In genomic region chr17:67993998-67994361, GRCh38 we compare ENCODE assay signal across 8 cellular contexts.
DNase-seq lines count a peak whose midpoint lies in the region; ATAC-seq lines count a peak whose summit lies in the region.

No MANE protein-coding gene starts in this region.

- peaks cover 43% of the 10 kb centered on the region for H3K4me1 Mint-ChIP-seq in activated naive CD8-positive, alpha-beta T cell treated with anti-CD3 and anti-CD28 coated beads, Interleukin-2, amount 50 U/mL, for 24 hours
- peaks cover 36% of the 10 kb centered on the region for H3K4me1 Mint-ChIP-seq in stimulated activated memory B cell treated with anti-CD40 and anti-IgM and Interleukin-4, amounts not matched to agents 10 μg/mL and 1 μg/mL and 100 μg/mL, for 72 hours

- 0 out of 2 replicates have a peak overlapping the region, but pooled peaks have one; percentile 25 for H3K27ac ChIP-seq in HUES6 (ENCODE audit: low read depth, low read length)
- H3K27ac ChIP-seq in iPS DF 6.9 (ENCODE audit: low read length) = no peak overlapping the region

- H3K4me3 Mint-ChIP-seq in activated naive CD8-positive, alpha-beta T cell treated with anti-CD3 and anti-CD28 coated beads, Interleukin-2, amount 50 U/mL, for 24 hours = peak overlapping the region; percentile 85
- H3K4me3 Mint-ChIP-seq in stimulated activated memory B cell treated with anti-CD40 and anti-IgM and Interleukin-4, amounts not matched to agents 10 μg/mL and 1 μg/mL and 100 μg/mL, for 72 hours = peak overlapping the region; percentile 78

- no peak for ATAC-seq in activated naive CD8-positive, alpha-beta T cell treated with anti-CD3 and anti-CD28 coated beads, Interleukin-2, amount 50 U/mL, for 24 hours
- no peak for ATAC-seq in stimulated activated memory B cell treated with anti-CD40 and anti-IgM and Interleukin-4, amounts not matched to agents 10 μg/mL and 1 μg/mL and 100 μg/mL, for 72 hours

- H3K36me3 ChIP-seq in HUES6 (ENCODE audit: control insufficient read depth, insufficient read depth, low read length) (no peaks in the 10 kb centered on the region; the same call in 1 of the 2 replicates), iPS DF 6.9 (ENCODE audit: control insufficient read depth, insufficient read depth, low read length) (no peaks in the 10 kb centered on the region)

- no CpG with 5 or more reads among the region's 21 CpGs for WGBS in iPS DF 6.9 (ENCODE audit: insufficient coverage, insufficient read length)

- H3K9me3 Mint-ChIP-seq in activated naive CD8-positive, alpha-beta T cell treated with anti-CD3 and anti-CD28 coated beads, Interleukin-2, amount 50 U/mL, for 24 hours = no peaks in the 10 kb centered on the region
- no peaks in the 10 kb centered on the region for H3K9me3 Mint-ChIP-seq in stimulated activated memory B cell treated with anti-CD40 and anti-IgM and Interleukin-4, amounts not matched to agents 10 μg/mL and 1 μg/mL and 100 μg/mL, for 72 hours

- peaks cover 5% of the 10 kb centered on the region for H3K36me3 Mint-ChIP-seq in activated naive CD8-positive, alpha-beta T cell treated with anti-CD3 and anti-CD28 coated beads, Interleukin-2, amount 50 U/mL, for 24 hours (ENCODE audit: low read depth)
- no peaks in the 10 kb centered on the region for H3K36me3 Mint-ChIP-seq in stimulated activated memory B cell treated with anti-CD40 and anti-IgM and Interleukin-4, amounts not matched to agents 10 μg/mL and 1 μg/mL and 100 μg/mL, for 72 hours

- H3K4me1 ChIP-seq in HUES6 (ENCODE audit: control insufficient read depth, insufficient read depth, low read length) = peaks cover 18% of the 10 kb centered on the region
- no peaks in the 10 kb centered on the region for H3K4me1 ChIP-seq in iPS DF 6.9 (ENCODE audit: control insufficient read depth, insufficient read depth, low read length)

- H3K9me3 ChIP-seq in HUES6 (ENCODE audit: control insufficient read depth, insufficient read depth, low read depth, low read length) (no peaks in the 10 kb centered on the region), iPS DF 6.9 (ENCODE audit: control insufficient read depth, insufficient read depth, low read length) (no peaks in the 10 kb centered on the region)

- peak; percentile 50 for DNase-seq in NCI-H2171 treated with DMSO at 0.1 percent for 48 hours (lab: John Stamatoyannopoulos, UW)
- DNase-seq in NCI-H2171 (lab: John Stamatoyannopoulos, UW) = no peak
- no peak for DNase-seq in activated naive CD8-positive, alpha-beta T cell treated with anti-CD3 and anti-CD28 coated beads, Interleukin-2, amount 50 U/mL, for 24 hours
- DNase-seq in iPS DF 6.9 (ENCODE audit: low read depth, low spot score) = no peak
- DNase-seq in stimulated activated CD4-positive, alpha-beta T cell treated with anti-CD3 and anti-CD28 coated beads, Interleukin-1b, Interleukin-23, amount 100 ng/mL, for 48 hours = no peak
- DNase-seq in cortex of kidney (lab: John Stamatoyannopoulos, UW) = no peak

- peaks cover 26% of the 10 kb centered on the region for H3K27me3 ChIP-seq in HUES6 (ENCODE audit: control insufficient read depth, insufficient read depth, low read length)
- H3K27me3 ChIP-seq in iPS DF 6.9 (ENCODE audit: control insufficient read depth, insufficient read depth, low read length) = no peaks in the 10 kb centered on the region; the same call in 1 of the 2 replicates

- H3K4me3 ChIP-seq in HUES6 (ENCODE audit: low read depth, low read length) (peak overlapping the region; percentile 97), iPS DF 6.9 (ENCODE audit: low read length) (peak overlapping the region; percentile 92)

- peak overlapping the region; percentile 84 for H3K9ac ChIP-seq in HUES6 (ENCODE audit: low read length)

- peaks cover 23% of the 10 kb centered on the region for H3K27me3 Mint-ChIP-seq in activated naive CD8-positive, alpha-beta T cell treated with anti-CD3 and anti-CD28 coated beads, Interleukin-2, amount 50 U/mL, for 24 hours
- peaks cover 10% of the 10 kb centered on the region for H3K27me3 Mint-ChIP-seq in stimulated activated memory B cell treated with anti-CD40 and anti-IgM and Interleukin-4, amounts not matched to agents 10 μg/mL and 1 μg/mL and 100 μg/mL, for 72 hours

- peak overlapping the region; percentile 48 for H3K27ac Mint-ChIP-seq in activated naive CD8-positive, alpha-beta T cell treated with anti-CD3 and anti-CD28 coated beads, Interleukin-2, amount 50 U/mL, for 24 hours
- peak overlapping the region; percentile 86 for H3K27ac Mint-ChIP-seq in stimulated activated memory B cell treated with anti-CD40 and anti-IgM and Interleukin-4, amounts not matched to agents 10 μg/mL and 1 μg/mL and 100 μg/mL, for 72 hours
